In genomic region chrX:139642241-139642927, GRCh38 we compare ENCODE assay signal across 1 cellular context.
TF ChIP-seq lines count a peak whose summit lies in the region.

No MANE protein-coding gene starts in this region.

TF ChIP-seq in WTC11, 78 proteins besides CTCF, POLR2A, EP300 and RAD21 (continued from another document):
- TF ChIP-seq PREB (CRISPR knock-in tag; IDR thresholded peaks at IDR 0.05; ENCODE audit: borderline replicate concordance) = no peak
- TF ChIP-seq ZNF532 (CRISPR knock-in tag; IDR thresholded peaks at IDR 0.05; ENCODE audit: borderline replicate concordance) = no peak
- TF ChIP-seq OVOL2 (CRISPR knock-in tag; IDR thresholded peaks at IDR 0.05; ENCODE audit: borderline replicate concordance) = no peak
TF ChIP-seq in WTC11: peak in this region for 0.
